ENCODE assay signal across 1 cellular context in the genomic region with DNA sequence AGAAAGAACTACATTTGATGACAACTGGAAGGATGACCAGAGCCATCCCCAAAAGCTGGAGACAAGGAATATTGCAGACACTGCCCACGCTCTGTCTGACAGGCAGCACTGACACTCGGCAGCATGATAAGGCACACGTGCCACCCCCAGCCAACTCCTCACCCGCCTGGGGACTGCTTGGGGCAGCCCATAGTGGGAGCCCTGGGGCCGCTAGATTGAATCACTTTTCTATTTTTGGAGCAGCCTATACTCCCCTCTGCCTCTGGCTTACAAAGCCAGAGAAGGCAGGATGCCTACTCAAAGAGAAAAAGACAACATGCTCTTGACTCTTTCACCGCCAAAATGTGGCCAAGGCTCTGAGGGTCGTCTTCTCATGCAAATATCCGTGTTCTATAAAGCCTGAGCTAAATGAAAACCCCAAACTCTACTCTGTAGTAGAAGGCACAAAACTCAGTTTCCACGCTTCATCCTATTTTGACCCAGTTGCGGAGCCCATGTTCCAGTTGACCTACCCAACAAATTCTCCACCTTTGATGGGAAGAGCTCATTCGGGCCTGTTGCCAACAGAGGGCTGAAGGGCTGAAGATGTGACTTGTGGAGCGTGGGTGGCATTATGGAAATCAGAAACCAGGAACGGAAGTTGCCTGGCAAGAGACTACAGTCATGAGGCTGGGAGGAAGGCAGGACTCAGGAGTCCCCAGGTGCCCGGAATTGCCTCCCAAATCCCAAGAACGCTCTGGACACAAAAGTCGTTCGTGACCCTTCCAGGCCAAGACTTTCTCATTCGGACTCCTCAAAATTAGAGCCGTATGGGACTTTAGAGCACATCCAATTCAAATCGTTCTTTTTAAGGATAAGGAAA.
TF ChIP-seq lines count a peak whose summit lies in the region.

No MANE protein-coding gene starts in this region.

TF ChIP-seq in HepG2, 621 proteins besides CTCF, POLR2A, EP300 and RAD21:
- TF ChIP-seq, protein P1, sequence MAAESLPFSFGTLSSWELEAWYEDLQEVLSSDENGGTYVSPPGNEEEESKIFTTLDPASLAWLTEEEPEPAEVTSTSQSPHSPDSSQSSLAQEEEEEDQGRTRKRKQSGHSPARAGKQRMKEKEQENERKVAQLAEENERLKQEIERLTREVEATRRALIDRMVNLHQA (CRISPR knock-in tag; IDR thresholded peaks at IDR 0.05), result no peak
- peak; percentile 66; the same call in 1 of the 2 replicates for TF ChIP-seq MXD4 (CRISPR knock-in tag; IDR thresholded peaks at IDR 0.05)
- TF ChIP-seq, protein P2, sequence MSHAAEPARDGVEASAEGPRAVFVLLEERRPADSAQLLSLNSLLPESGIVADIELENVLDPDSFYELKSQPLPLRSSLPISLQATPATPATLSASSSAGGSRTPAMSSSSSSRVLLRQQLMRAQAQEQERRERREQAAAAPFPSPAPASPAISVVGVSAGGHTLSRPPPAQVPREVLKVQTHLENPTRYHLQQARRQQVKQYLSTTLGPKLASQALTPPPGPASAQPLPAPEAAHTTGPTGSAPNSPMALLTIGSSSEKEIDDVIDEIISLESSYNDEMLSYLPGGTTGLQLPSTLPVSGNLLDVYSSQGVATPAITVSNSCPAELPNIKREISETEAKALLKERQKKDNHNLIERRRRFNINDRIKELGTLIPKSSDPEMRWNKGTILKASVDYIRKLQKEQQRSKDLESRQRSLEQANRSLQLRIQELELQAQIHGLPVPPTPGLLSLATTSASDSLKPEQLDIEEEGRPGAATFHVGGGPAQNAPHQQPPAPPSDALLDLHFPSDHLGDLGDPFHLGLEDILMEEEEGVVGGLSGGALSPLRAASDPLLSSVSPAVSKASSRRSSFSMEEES (CRISPR knock-in tag; IDR thresholded peaks at IDR 0.05), result no peak
- 0 out of 2 replicates have a peak, but pooled peaks have one; percentile 21 for TF ChIP-seq ETV5 (CRISPR knock-in tag; IDR thresholded peaks at IDR 0.05; ENCODE audit: borderline replicate concordance)
- TF ChIP-seq, protein P3, sequence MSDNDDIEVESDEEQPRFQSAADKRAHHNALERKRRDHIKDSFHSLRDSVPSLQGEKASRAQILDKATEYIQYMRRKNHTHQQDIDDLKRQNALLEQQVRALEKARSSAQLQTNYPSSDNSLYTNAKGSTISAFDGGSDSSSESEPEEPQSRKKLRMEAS (IDR thresholded peaks at IDR 0.05), result peak; percentile 72
- TF ChIP-seq, protein P4, sequence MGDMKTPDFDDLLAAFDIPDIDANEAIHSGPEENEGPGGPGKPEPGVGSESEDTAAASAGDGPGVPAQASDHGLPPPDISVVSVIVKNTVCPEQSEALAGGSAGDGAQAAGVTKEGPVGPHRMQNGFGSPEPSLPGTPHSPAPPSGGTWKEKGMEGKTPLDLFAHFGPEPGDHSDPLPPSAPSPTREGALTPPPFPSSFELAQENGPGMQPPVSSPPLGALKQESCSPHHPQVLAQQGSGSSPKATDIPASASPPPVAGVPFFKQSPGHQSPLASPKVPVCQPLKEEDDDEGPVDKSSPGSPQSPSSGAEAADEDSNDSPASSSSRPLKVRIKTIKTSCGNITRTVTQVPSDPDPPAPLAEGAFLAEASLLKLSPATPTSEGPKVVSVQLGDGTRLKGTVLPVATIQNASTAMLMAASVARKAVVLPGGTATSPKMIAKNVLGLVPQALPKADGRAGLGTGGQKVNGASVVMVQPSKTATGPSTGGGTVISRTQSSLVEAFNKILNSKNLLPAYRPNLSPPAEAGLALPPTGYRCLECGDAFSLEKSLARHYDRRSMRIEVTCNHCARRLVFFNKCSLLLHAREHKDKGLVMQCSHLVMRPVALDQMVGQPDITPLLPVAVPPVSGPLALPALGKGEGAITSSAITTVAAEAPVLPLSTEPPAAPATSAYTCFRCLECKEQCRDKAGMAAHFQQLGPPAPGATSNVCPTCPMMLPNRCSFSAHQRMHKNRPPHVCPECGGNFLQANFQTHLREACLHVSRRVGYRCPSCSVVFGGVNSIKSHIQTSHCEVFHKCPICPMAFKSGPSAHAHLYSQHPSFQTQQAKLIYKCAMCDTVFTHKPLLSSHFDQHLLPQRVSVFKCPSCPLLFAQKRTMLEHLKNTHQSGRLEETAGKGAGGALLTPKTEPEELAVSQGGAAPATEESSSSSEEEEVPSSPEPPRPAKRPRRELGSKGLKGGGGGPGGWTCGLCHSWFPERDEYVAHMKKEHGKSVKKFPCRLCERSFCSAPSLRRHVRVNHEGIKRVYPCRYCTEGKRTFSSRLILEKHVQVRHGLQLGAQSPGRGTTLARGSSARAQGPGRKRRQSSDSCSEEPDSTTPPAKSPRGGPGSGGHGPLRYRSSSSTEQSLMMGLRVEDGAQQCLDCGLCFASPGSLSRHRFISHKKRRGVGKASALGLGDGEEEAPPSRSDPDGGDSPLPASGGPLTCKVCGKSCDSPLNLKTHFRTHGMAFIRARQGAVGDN (CRISPR knock-in tag; IDR thresholded peaks at IDR 0.05), result 0 out of 2 replicates have a peak, but pooled peaks have one; percentile 19
- TF ChIP-seq SAP130 (CRISPR knock-in tag; IDR thresholded peaks at IDR 0.05; ENCODE audit: low read depth), result peak; percentile 59; the same call in 1 of the 2 replicates
- no peak for TF ChIP-seq ZFP90 (CRISPR knock-in tag; IDR thresholded peaks at IDR 0.05; ENCODE audit: borderline replicate concordance)
- TF ChIP-seq CBX5 (CRISPR knock-in tag; IDR thresholded peaks at IDR 0.05; ENCODE audit: borderline replicate concordance), result 0 out of 2 replicates have a peak, but pooled peaks have one; percentile 9
- no peak for TF ChIP-seq TOPORS (CRISPR knock-in tag; IDR thresholded peaks at IDR 0.05)
- no peak for TF ChIP-seq MAFG (CRISPR knock-in tag; IDR thresholded peaks at IDR 0.05)
- TF ChIP-seq KLF6 (CRISPR knock-in tag; IDR thresholded peaks at IDR 0.05), result 0 out of 2 replicates have a peak, but pooled peaks have one; percentile 10
- TF ChIP-seq MXI1 (IDR thresholded peaks at IDR 0.05; ENCODE audit: borderline replicate concordance, low read depth, low read length), result peak; percentile 93
- peak; percentile 97 for TF ChIP-seq TGIF2 (CRISPR knock-in tag; IDR thresholded peaks at IDR 0.05)
- no peak for TF ChIP-seq FOXK2 (IDR thresholded peaks at IDR 0.05)
- 0 out of 2 replicates have a peak, but pooled peaks have one; percentile 15 for TF ChIP-seq SIN3A (IDR thresholded peaks at IDR 0.05; ENCODE audit: borderline replicate concordance, low read depth, low read length)
- TF ChIP-seq, protein P5, sequence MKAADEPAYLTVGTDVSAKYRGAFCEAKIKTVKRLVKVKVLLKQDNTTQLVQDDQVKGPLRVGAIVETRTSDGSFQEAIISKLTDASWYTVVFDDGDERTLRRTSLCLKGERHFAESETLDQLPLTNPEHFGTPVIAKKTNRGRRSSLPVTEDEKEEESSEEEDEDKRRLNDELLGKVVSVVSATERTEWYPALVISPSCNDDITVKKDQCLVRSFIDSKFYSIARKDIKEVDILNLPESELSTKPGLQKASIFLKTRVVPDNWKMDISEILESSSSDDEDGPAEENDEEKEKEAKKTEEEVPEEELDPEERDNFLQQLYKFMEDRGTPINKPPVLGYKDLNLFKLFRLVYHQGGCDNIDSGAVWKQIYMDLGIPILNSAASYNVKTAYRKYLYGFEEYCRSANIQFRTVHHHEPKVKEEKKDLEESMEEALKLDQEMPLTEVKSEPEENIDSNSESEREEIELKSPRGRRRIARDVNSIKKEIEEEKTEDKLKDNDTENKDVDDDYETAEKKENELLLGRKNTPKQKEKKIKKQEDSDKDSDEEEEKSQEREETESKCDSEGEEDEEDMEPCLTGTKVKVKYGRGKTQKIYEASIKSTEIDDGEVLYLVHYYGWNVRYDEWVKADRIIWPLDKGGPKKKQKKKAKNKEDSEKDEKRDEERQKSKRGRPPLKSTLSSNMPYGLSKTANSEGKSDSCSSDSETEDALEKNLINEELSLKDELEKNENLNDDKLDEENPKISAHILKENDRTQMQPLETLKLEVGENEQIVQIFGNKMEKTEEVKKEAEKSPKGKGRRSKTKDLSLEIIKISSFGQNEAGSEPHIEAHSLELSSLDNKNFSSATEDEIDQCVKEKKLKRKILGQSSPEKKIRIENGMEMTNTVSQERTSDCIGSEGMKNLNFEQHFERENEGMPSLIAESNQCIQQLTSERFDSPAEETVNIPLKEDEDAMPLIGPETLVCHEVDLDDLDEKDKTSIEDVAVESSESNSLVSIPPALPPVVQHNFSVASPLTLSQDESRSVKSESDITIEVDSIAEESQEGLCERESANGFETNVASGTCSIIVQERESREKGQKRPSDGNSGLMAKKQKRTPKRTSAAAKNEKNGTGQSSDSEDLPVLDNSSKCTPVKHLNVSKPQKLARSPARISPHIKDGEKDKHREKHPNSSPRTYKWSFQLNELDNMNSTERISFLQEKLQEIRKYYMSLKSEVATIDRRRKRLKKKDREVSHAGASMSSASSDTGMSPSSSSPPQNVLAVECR (CRISPR knock-in tag; IDR thresholded peaks at IDR 0.05; ENCODE audit: borderline replicate concordance), result peak; percentile 46
- TF ChIP-seq ZNF296 (CRISPR knock-in tag; conservative IDR thresholded peaks at IDR 0.05), result no peak
